Comparison of ENCODE assay signal across 8 cellular contexts in genomic region chr17:78314683-78315354, GRCh38. TPM values are rescaled to one million over a fixed set of nuclear protein-coding genes. Genes with fewer than 3 reads are reported as not detected.
DNase-seq lines count a peak whose midpoint lies in the region; ATAC-seq, FAIRE-seq and TF ChIP-seq lines count a peak whose summit lies in the region.

No MANE protein-coding gene starts in this region.

- TF ChIP-seq CTCF in GM12878 (IDR thresholded peaks at IDR 0.05 in 2 of 3, conservative IDR thresholded peaks at IDR 0.05 in 1 of 3; ENCODE audit: control insufficient read depth in 2 of 3, extremely low read depth in 1 of 3, insufficient read depth in 1 of 3, low read depth in 3 of 3, low read length in 3 of 3) = no peak; a peak in 1 of 6 replicates

- no peak for TF ChIP-seq EP300 in GM12878 (IDR thresholded peaks at IDR 0.05; ENCODE audit: borderline replicate concordance in 1 of 2, control insufficient read depth in 1 of 2, low read depth in 2 of 2, low read length in 2 of 2)

- no peaks in the 10 kb centered on the region; a peak in 1 of 4 replicates for H3K27me3 ChIP-seq in GM12878 (replicated peaks in 1 of 2; ENCODE audit: control insufficient read depth in 2 of 2, insufficient read depth in 2 of 2, low read length in 1 of 2)
- no peaks in the 10 kb centered on the region for H3K27me3 ChIP-seq in muscle layer of colon (ENCODE audit: control insufficient read depth in 1 of 2, insufficient read depth in 2 of 2, low read length in 2 of 2)

- H3K4me2 ChIP-seq in GM12878 (ENCODE audit: control insufficient read depth, insufficient read depth) = peak overlapping the region; percentile 58

- CTCF ChIA-PET in GM12878 (lab: Yijun Ruan, JAX) = interaction anchor here (0.5 to 5.6 kb wide), 7 partner anchors 21 to 127 kb away, joined by 3 to 30 read pairs (median 4); partner anchors contain the start of genes AFMID, SOCS3 and TK1

- peak overlapping the region; percentile 86 for H3K27ac Mint-ChIP-seq in stimulated activated naive CD8-positive, alpha-beta T cell treated with anti-CD3 and anti-CD28 coated beads, Interleukin-15, Interleukin-2, amounts not matched to agents 100 ng/mL and 50 ng/mL, for 24 hours

- 58% methylated on average over 11 of the region's 12 CpGs for WGBS in GM12878 (ENCODE audit: insufficient coverage, insufficient replicate concordance, low lambda C conversion rate, missing lambda C conversion rate)

- POLR2A ChIA-PET in GM12878 (lab: Charles Lee) = interaction anchor here (1.1 to 1.8 kb wide), 6 partner anchors 16 to 45 kb away, joined by 3 to 9 read pairs (median 6); partner anchors contain the start of gene SOCS3

- H3K4me1 Mint-ChIP-seq in stimulated activated naive CD8-positive, alpha-beta T cell treated with anti-CD3 and anti-CD28 coated beads, Interleukin-15, Interleukin-2, amounts not matched to agents 100 ng/mL and 50 ng/mL, for 24 hours (ENCODE audit: low read depth) = peaks cover 37% of the 10 kb centered on the region

- H3K27ac ChIP-seq in GM12878 (ENCODE audit: control insufficient read depth, insufficient read depth) = peak overlapping the region; percentile 76
- peak overlapping the region; percentile 35 for H3K27ac ChIP-seq in muscle layer of colon (ENCODE audit: low read depth, low read length)

- BruUV-seq in GM12878 (replicated peaks; lab: Mats Ljungman, UMichigan) = no TSS peak

- H4K20me1 ChIP-seq in GM12878 (ENCODE audit: control insufficient read depth, insufficient read depth) = no peaks in the 10 kb centered on the region

- no peaks in the 10 kb centered on the region for H3K9me3 Mint-ChIP-seq in stimulated activated naive CD8-positive, alpha-beta T cell treated with anti-CD3 and anti-CD28 coated beads, Interleukin-15, Interleukin-2, amounts not matched to agents 100 ng/mL and 50 ng/mL, for 24 hours

- H2AFZ ChIP-seq in GM12878 (ENCODE audit: control insufficient read depth, low read depth, low read length) = no peak overlapping the region; the same call in 1 of the 2 replicates

- SMC1A ChIA-PET in GM12878 (lab: Charles Lee; ENCODE audit: uncharacterized antibody, unreplicated experiment) = interaction anchor here (0.8 to 7.6 kb wide), 7 partner anchors 15 to 42 kb away, joined by 3 to 91 read pairs (median 3); no protein-coding TSS in a partner anchor

- in situ Hi-C loops in GM12878 (cut with MboI) = no loop called here

- no peak for ATAC-seq in stimulated activated naive CD8-positive, alpha-beta T cell treated with anti-CD3 and anti-CD28 coated beads, Interleukin-15, Interleukin-2, amounts not matched to agents 100 U/mL and 50 U/mL, for 24 hours
- no peak for ATAC-seq in GM12878
- no peak for ATAC-seq in HG02759 (IDR thresholded peaks at IDR 0.05; ENCODE audit: unreplicated experiment)

- H3K9ac ChIP-seq in GM12878 (ENCODE audit: control insufficient read depth, insufficient read depth, low read length) (peak overlapping the region; percentile 37), muscle layer of colon (ENCODE audit: low read length) (no peak overlapping the region)

- TF ChIP-seq POLR2A in GM12878 (IDR thresholded peaks at IDR 0.05; ENCODE audit: low read depth, low read length) = no peak

- peaks cover 13% of the 10 kb centered on the region for H3K27me3 Mint-ChIP-seq in stimulated activated naive CD8-positive, alpha-beta T cell treated with anti-CD3 and anti-CD28 coated beads, Interleukin-15, Interleukin-2, amounts not matched to agents 100 ng/mL and 50 ng/mL, for 24 hours

- no peaks in the 10 kb centered on the region for H3K36me3 Mint-ChIP-seq in stimulated activated naive CD8-positive, alpha-beta T cell treated with anti-CD3 and anti-CD28 coated beads, Interleukin-15, Interleukin-2, amounts not matched to agents 100 ng/mL and 50 ng/mL, for 24 hours (ENCODE audit: low read depth)

- DNase-seq in stimulated activated naive CD8-positive, alpha-beta T cell treated with anti-CD3 and anti-CD28 coated beads, Interleukin-15, Interleukin-2, amounts not matched to agents 100 U/mL and 50 U/mL, for 24 hours = no peak
- DNase-seq in GM12878 (ENCODE audit: low read depth, low spot score) (no peak), GM19238 (ENCODE audit: insufficient read length, low spot score) (no peak), GDM1 (lab: John Stamatoyannopoulos, UW) (no peak), kidney glomerular epithelial cell (lab: John Stamatoyannopoulos, UW) (no peak)

- H3K9me3 ChIP-seq in GM12878 (replicated peaks; ENCODE audit: control insufficient read depth, insufficient read depth, low read length) (no peaks in the 10 kb centered on the region), muscle layer of colon (ENCODE audit: low read length) (no peaks in the 10 kb centered on the region)

- no peaks in the 10 kb centered on the region for H3K79me2 ChIP-seq in GM12878 (ENCODE audit: control insufficient read depth, insufficient read depth, low read length)

- H3K36me3 ChIP-seq in GM12878 (ENCODE audit: control insufficient read depth in 2 of 2, insufficient read depth in 2 of 2, low read length in 1 of 2) (no peaks in the 10 kb centered on the region), muscle layer of colon (ENCODE audit: insufficient read depth, low read length) (no peaks in the 10 kb centered on the region)

- H3K4me3 ChIP-seq in GM12878 (no peak overlapping the region; the same call in 1 of the 2 replicates), muscle layer of colon (ENCODE audit: low read depth in 1 of 2, low read length in 2 of 2) (no peak overlapping the region)

- RAD21 ChIA-PET in GM12878 (lab: Charles Lee; ENCODE audit: unreplicated experiment) = interaction anchor here (0.6 to 5.7 kb wide), 10 partner anchors 22 to 65 kb away, joined by 3 to 81 read pairs (median 8); no protein-coding TSS in a partner anchor

- TF ChIP-seq RAD21 in GM12878 (IDR thresholded peaks at IDR 0.05; ENCODE audit: insufficient read depth, low read depth, low read length) = no peak

- FAIRE-seq in GM12878 (lab: Jason Lieb, UNC) = no peak

- H3K4me3 Mint-ChIP-seq in stimulated activated naive CD8-positive, alpha-beta T cell treated with anti-CD3 and anti-CD28 coated beads, Interleukin-15, Interleukin-2, amounts not matched to agents 100 ng/mL and 50 ng/mL, for 24 hours = peak overlapping the region; percentile 73

- H3K4me1 ChIP-seq in GM12878 (ENCODE audit: control insufficient read depth, insufficient read depth, low read length) = peaks cover 42% of the 10 kb centered on the region
- peaks cover 31% of the 10 kb centered on the region for H3K4me1 ChIP-seq in muscle layer of colon (ENCODE audit: insufficient read depth, low read length)

- intact Hi-C loops in GM12878 (cut with micrococcal nuclease; ENCODE audit: unreplicated experiment) = no loop called here

TF ChIP-seq in GM12878, 131 proteins besides CTCF, POLR2A, EP300 and RAD21:
- TF ChIP-seq HDGF (IDR thresholded peaks at IDR 0.05) (0 out of 2 replicates have a peak, but pooled peaks have one; percentile 26), GATAD2B (conservative IDR thresholded peaks at IDR 0.05; ENCODE audit: low read depth) (no peak)
TF ChIP-seq in GM12878: peak in this region for 1.

RNA-seq across cellular contexts. Expression of gene SOCS3, which starts 45.1 kb away (rescaled TPM):
- 4.2 and 4.3 TPM in 2 replicates for total RNA-seq in GM12878 (2013; cell fraction: nucleolus; rRNA removed)
- 1.7 and 2.0 TPM in 2 replicates for total RNA-seq in GM12878 (2014; rRNA removed)
- total RNA-seq in GM12878 (2014; rRNA removed; fragmentation: Illumina TruSeq; extraction: Trizol) = 0.92 and 1.0 TPM in 2 replicates
- 1.8 and 2.7 TPM in 2 replicates for total RNA-seq in GM12878 (2021)
- polyA plus RNA-seq in GM12878 (2011; ENCODE audit: low read depth) = 1.4 TPM
- 3.5 and 3.9 TPM in 2 replicates for polyA plus RNA-seq in GM12878 (2011; rRNA removed)
- polyA plus RNA-seq in GM12878 (2011; cell fraction: cytosol; rRNA removed) = 4.5 and 5.4 TPM in 2 replicates
- 12.8 and 13.1 TPM in 2 replicates for polyA plus RNA-seq in GM12878 (2011; cell fraction: nucleus; rRNA removed)
- polyA plus RNA-seq in GM12878 (2012) = 3.2 and 7.9 TPM in 2 replicates
- polyA plus RNA-seq in GM12878 (2014; fragmentation: Illumina TruSeq; extraction: Trizol) = 0.40 and 0.48 TPM in 2 replicates
- polyA plus RNA-seq in GM12878 (2014; fragmentation: Nextera tagmentation; extraction: Ambion mirVana) = under 1 TPM; 0.05 to 0.10 TPM
- polyA plus RNA-seq in GM12878 (2014; rRNA removed) = 1.0 and 1.4 TPM in 2 replicates
- 1 to 10 TPM in 1 of 2 experiments, under 1 TPM in 1; 0.87 to 1.1 TPM for polyA plus RNA-seq in GM12878 (2016; fragmentation: Nextera tagmentation; extraction: Ambion mirVana)
- 5.3 and 11.4 TPM in 2 replicates for polyA minus RNA-seq in GM12878 (2011; rRNA and poly(A)+ RNA removed)
- 4.1 TPM in 2 replicates for polyA minus RNA-seq in GM12878 (2011; cell fraction: cytosol; rRNA and poly(A)+ RNA removed)
- polyA minus RNA-seq in GM12878 (2011; cell fraction: nucleus; rRNA and poly(A)+ RNA removed) = 8.9 and 12.6 TPM in 2 replicates
